Comparison of ENCODE assay signal across 4 cellular contexts in the genomic region with DNA sequence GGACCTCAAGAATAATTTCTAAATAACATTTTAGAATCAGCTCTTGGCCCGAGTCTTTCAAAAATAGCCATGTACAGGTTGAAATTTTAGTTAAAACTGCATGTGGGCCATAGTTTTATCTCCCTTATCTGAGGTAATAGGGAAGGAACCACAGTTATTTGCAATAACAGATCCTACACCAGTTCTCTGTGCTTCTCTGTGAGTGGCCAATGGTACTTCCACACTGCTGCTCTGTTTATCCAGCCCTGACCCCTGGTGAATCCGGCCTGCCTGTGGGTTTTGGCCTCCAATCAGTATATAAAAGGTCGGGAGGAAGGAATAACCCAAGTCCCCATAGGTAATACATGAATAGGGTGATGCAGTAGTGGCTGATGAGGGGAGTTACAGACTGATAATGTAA.
"Had no signal": no experiment of that assay in that cellular context is flagged by ENCODE, and none has a peak within 500 bp of the region (broad histone marks: within the 10 kb centered on the region; RNA-seq: fewer than 3 reads in every experiment).

No MANE protein-coding gene starts in this region.

- ATAC-seq: GM23338 had no signal

- DNase-seq: H9, HCEC 1CT, IMR-90 had no signal

- H3K9me3 Mint-ChIP-seq: GM23338, H9 had no signal

- H3K4me3 Mint-ChIP-seq: GM23338, H9 had no signal

- H3K27ac Mint-ChIP-seq: GM23338, H9 had no signal

- H3K4me1 Mint-ChIP-seq: GM23338, H9 had no signal

- H3K4me3 ChIP-seq: GM23338 had no signal
